15 cellular contexts compared by ENCODE assay signal in the genomic region with DNA sequence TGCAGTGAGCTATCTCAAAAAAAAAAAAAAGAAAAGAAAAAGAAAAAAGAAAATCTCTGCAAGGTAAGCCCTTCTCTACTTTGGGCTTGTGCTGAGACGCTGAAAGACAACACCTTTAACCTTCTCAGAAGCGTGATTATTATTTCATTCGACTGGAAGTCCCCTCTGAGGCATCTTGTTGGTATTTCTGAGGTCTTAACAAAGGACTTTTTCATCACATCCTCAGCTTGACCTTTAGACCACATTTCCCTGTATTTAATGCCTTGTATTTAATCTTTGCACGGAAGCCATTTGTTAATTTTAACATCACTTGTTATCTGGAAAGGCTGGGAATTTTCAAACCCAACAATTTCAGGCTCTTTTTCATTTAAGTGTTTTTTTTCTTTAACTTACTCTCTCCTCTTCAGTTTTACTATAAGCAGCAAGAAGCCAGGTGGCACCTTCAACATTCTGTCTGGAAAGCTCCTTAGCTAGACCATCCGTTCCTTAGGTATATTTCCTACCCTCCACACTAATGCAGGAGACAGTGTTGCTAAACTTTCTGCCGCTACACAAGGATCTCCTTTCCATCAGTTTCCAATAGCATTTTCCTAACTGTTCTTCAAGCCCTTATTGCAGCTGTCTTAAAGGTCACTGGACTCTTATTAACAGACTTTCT. TPM values are rescaled to one million over a fixed set of nuclear protein-coding genes. Genes with fewer than 3 reads are reported as not detected.
DNase-seq lines count a peak whose midpoint lies in the region; ATAC-seq, FAIRE-seq and TF ChIP-seq lines count a peak whose summit lies in the region.
"Had no signal": no experiment of that assay in that cellular context is flagged by ENCODE, and none has a peak within 500 bp of the region (broad histone marks: within the 10 kb centered on the region; RNA-seq: fewer than 3 reads in every experiment).

No MANE protein-coding gene starts in this region.

- FAIRE-seq in A549 (lab: Jason Lieb, UNC), result no peak
- FAIRE-seq: frontal cortex had no signal

- H3K4me3 ChIP-seq in A549, result no peak overlapping the region
- no peak overlapping the region for H3K4me3 ChIP-seq in fibroblast of pulmonary artery (replicated peaks; ENCODE audit: low read depth, low read length)
- H3K4me3 ChIP-seq: mucosa of descending colon, Peyer's patch, uterus had no signal

- 35% methylated on average over 6 of the region's 6 CpGs for WGBS in A549 (ENCODE audit: missing lambda C conversion rate)

- peaks cover 9% of the 10 kb centered on the region; the same call in 2 of the 3 replicates for H3K4me1 ChIP-seq in A549
- H3K4me1 ChIP-seq: Peyer's patch, uterus had no signal

- POLR2A ChIA-PET in A549 (lab: Yijun Ruan, JAX), result interaction anchor here (1.6 to 1.7 kb wide), 2 partner anchors 10 to 46 kb away, joined by 4 to 7 read pairs; partner anchors contain the start of genes KCTD13 and TMEM219

- no peak for TF ChIP-seq POLR2A in A549 (IDR thresholded peaks at IDR 0.05; ENCODE audit: low read length)

- CTCF ChIA-PET in A549 (lab: Yijun Ruan, JAX), result interaction anchor here (0.6 to 2.6 kb wide), 8 partner anchors 10 to 116 kb away, joined by 3 to 14 read pairs (median 4); partner anchors contain the start of genes C16orf92 and KCTD13

- no peaks in the 10 kb centered on the region for H3K9me3 ChIP-seq in A549
- H3K9me3 ChIP-seq: mucosa of descending colon, Peyer's patch, uterus had no signal

- no peak for TF ChIP-seq RAD21 in A549 (conservative IDR thresholded peaks at IDR 0.05 in 1 of 2, IDR thresholded peaks at IDR 0.05 in 1 of 2)

- peak; percentile 29 to 37 for DNase-seq in A549 (ENCODE audit: low read depth in 1 of 2, low spot score in 1 of 2)
- peak; percentile 91 for DNase-seq in M059J (ENCODE audit: low read depth)
- DNase-seq in fibroblast of pulmonary artery (ENCODE audit: low read depth), result peak; percentile 39
- no peak for DNase-seq in LoVo (ENCODE audit: low spot score)
- DNase-seq: activated T-cell treated with anti-CD3 and anti-CD28 coated beads, Interleukin-2, amount 50 U/mL, for 4 hours; DMS53; mucosa of descending colon; NCI-H1417; NCI-H510A; Peyer's patch; T-helper 1 cell; uterus had no signal

- TF ChIP-seq CTCF in A549 (IDR thresholded peaks at IDR 0.05) (no peak), fibroblast of pulmonary artery (IDR thresholded peaks at IDR 0.05; ENCODE audit: low read length, missing control alignments) (no peak)

- no peak for TF ChIP-seq EP300 in A549 (IDR thresholded peaks at IDR 0.05)

- H3K4me2 ChIP-seq in A549, result peak overlapping the region; percentile 41; the same call in 2 of the 3 replicates

- ATAC-seq in A549 (peak in 1 of 2 experiments; percentile 30; a peak in 2 of 6 replicates), GM18502 (IDR thresholded peaks at IDR 0.05; ENCODE audit: poor library complexity, unreplicated experiment) (no peak), GM19467 (IDR thresholded peaks at IDR 0.05; ENCODE audit: unreplicated experiment) (no peak)
- ATAC-seq: activated T-cell treated with anti-CD3 and anti-CD28 coated beads, Interleukin-2, amount 50 U/mL, for 4 hours; mucosa of descending colon had no signal

- H3K27ac ChIP-seq in A549, result peak overlapping the region in 1 of 2 experiments; percentile 58; a peak in 2 of 6 replicates
- H3K27ac ChIP-seq: Peyer's patch, uterus had no signal

TF ChIP-seq in A549, 52 proteins besides CTCF, POLR2A, EP300 and RAD21:
- TF ChIP-seq NFE2L2 (conservative IDR thresholded peaks at IDR 0.05; ENCODE audit: low read length), result no peak
- no peak for TF ChIP-seq FOSL2 (IDR thresholded peaks at IDR 0.05)
- TF ChIP-seq FOSL2 (CRISPR knock-in tag; IDR thresholded peaks at IDR 0.05), result peak; percentile 37; the same call in 1 of the 2 replicates

RNA-seq across cellular contexts. Expression of gene KCTD13, which starts 10.3 kb away (rescaled TPM):
- polyA plus RNA-seq in A549 (2011; rRNA removed) (14.6 and 15.3 TPM in 2 replicates), A549 (2017; fragmentation: RNase III; extraction: RNeasy Plus Mini Kit Qiagen cat#74134 plus additional on column Dnase treatment) (11.9 to 13.3 TPM (median 12.7 TPM) in 3 replicates)
- polyA plus RNA-seq in A549 (2012; cell fraction: cytosol; rRNA removed), result 26.6 and 33.9 TPM in 2 replicates
- 105 and 113 TPM in 2 replicates for polyA plus RNA-seq in A549 (2012; cell fraction: nucleus; rRNA removed)
- 11.8 and 16.0 TPM in 2 replicates for polyA minus RNA-seq in A549 (2011; rRNA and poly(A)+ RNA removed)
- 11.3 and 16.8 TPM in 2 replicates for total RNA-seq in M059J (2014; rRNA removed; shearing (Covaris generic))

RNA-seq across cellular contexts. Expression of gene ASPHD1, which starts 15.4 kb away (rescaled TPM):
- polyA plus RNA-seq in A549 (2011; rRNA removed) (3.7 and 4.6 TPM in 2 replicates), A549 (2017; fragmentation: RNase III; extraction: RNeasy Plus Mini Kit Qiagen cat#74134 plus additional on column Dnase treatment) (20.6 to 22.2 TPM (median 21.6 TPM) in 3 replicates)
- polyA plus RNA-seq in A549 (2012; cell fraction: cytosol; rRNA removed), result 9.5 and 13.4 TPM in 2 replicates
- polyA plus RNA-seq in A549 (2012; cell fraction: nucleus; rRNA removed), result 11.7 and 12.5 TPM in 2 replicates
- 1.4 and 1.7 TPM in 2 replicates for polyA minus RNA-seq in A549 (2011; rRNA and poly(A)+ RNA removed)
- total RNA-seq in M059J (2014; rRNA removed; shearing (Covaris generic)), result 12.1 and 16.1 TPM in 2 replicates

RNA-seq across cellular contexts. Expression of gene SEZ6L2, which starts 16.4 kb away (rescaled TPM):
- polyA plus RNA-seq in A549 (2011; rRNA removed) (4.3 and 5.1 TPM in 2 replicates), A549 (2017; fragmentation: RNase III; extraction: RNeasy Plus Mini Kit Qiagen cat#74134 plus additional on column Dnase treatment) (9.0 to 12.6 TPM (median 11.4 TPM) in 3 replicates)
- polyA plus RNA-seq in A549 (2012; cell fraction: cytosol; rRNA removed), result 5.3 and 6.6 TPM in 2 replicates
- 17.3 and 28.0 TPM in 2 replicates for polyA plus RNA-seq in A549 (2012; cell fraction: nucleus; rRNA removed)
- polyA minus RNA-seq in A549 (2011; rRNA and poly(A)+ RNA removed), result 3.3 and 4.5 TPM in 2 replicates
- 16.7 and 38.3 TPM in 2 replicates for total RNA-seq in M059J (2014; rRNA removed; shearing (Covaris generic))

RNA-seq across cellular contexts. Expression of gene TMEM219, which starts 46.2 kb away (rescaled TPM):
- polyA plus RNA-seq in A549 (2011; rRNA removed) (65.1 and 82.5 TPM in 2 replicates), A549 (2017; fragmentation: RNase III; extraction: RNeasy Plus Mini Kit Qiagen cat#74134 plus additional on column Dnase treatment) (68.1 to 77.2 TPM (median 74.4 TPM) in 3 replicates)
- polyA plus RNA-seq in A549 (2012; cell fraction: cytosol; rRNA removed), result 66.5 and 71.2 TPM in 2 replicates
- polyA plus RNA-seq in A549 (2012; cell fraction: nucleus; rRNA removed), result 56.7 and 79.5 TPM in 2 replicates
- 55.4 and 65.0 TPM in 2 replicates for polyA minus RNA-seq in A549 (2011; rRNA and poly(A)+ RNA removed)
- 86.9 and 110 TPM in 2 replicates for total RNA-seq in M059J (2014; rRNA removed; shearing (Covaris generic))

RNA-seq across cellular contexts. Expression of gene CDIPT, which starts 52.7 kb away (rescaled TPM):
- 64.0 and 84.3 TPM in 2 replicates for polyA plus RNA-seq in A549 (2011; rRNA removed)
- polyA plus RNA-seq in A549 (2012; cell fraction: cytosol; rRNA removed), result 101 and 128 TPM in 2 replicates
- 105 TPM in 2 replicates for polyA plus RNA-seq in A549 (2012; cell fraction: nucleus; rRNA removed)
- 60.3 to 72.1 TPM (median 71.2 TPM) in 3 replicates for polyA plus RNA-seq in A549 (2017; fragmentation: RNase III; extraction: RNeasy Plus Mini Kit Qiagen cat#74134 plus additional on column Dnase treatment)
- 45.2 and 48.8 TPM in 2 replicates for polyA minus RNA-seq in A549 (2011; rRNA and poly(A)+ RNA removed)
- total RNA-seq in M059J (2014; rRNA removed; shearing (Covaris generic)), result 90.7 and 103 TPM in 2 replicates
